33 cellular contexts compared by ENCODE assay signal in genomic region chr5:178267876-178268275, GRCh38. TPM values are rescaled to one million over a fixed set of nuclear protein-coding genes. Genes with fewer than 3 reads are reported as not detected.
A peak's percentile ranks its signal among the peaks of the same experiment; 100 is the strongest.
DNase-seq lines count a peak whose midpoint lies in the region; ATAC-seq, FAIRE-seq and TF ChIP-seq lines count a peak whose summit lies in the region.
"Had no signal": no experiment of that assay in that cellular context is flagged by ENCODE, and none has a peak within 500 bp of the region (broad histone marks: within the 10 kb centered on the region; RNA-seq: fewer than 3 reads in every experiment).

No MANE protein-coding gene starts in this region.

- no peak for FAIRE-seq in kidney (lab: Jason Lieb, UNC)
- FAIRE-seq: A204.1, A549, D721Med had no signal

- ATAC-seq in RWPE2 (ENCODE audit: low read depth): no peak
- ATAC-seq: A549; CD8-positive, alpha-beta T cell had no signal

- DNase-seq in RPMI8226 (peak; percentile 32), RWPE2 (ENCODE audit: low spot score) (peak; percentile 45), kidney (peak; percentile 34), posterior vena cava (ENCODE audit: low spot score) (no peak), LoVo (ENCODE audit: low spot score) (no peak)
- no peak for DNase-seq in activated CD4-positive, alpha-beta T cell treated with anti-CD3 and anti-CD28 coated beads, Interleukin-2, amount 50 U/mL, for 1 hour
- DNase-seq: 8988T; ACHN; AML-193; BE2C; C1 segment of cervical spinal cord; Caco-2; Calu3; CD4-positive, alpha-beta memory T cell; CD4-positive, alpha-beta T cell; CD4-positive, CD25-positive, alpha-beta regulatory T cell; CD8-positive, alpha-beta memory T cell; CD8-positive, alpha-beta T cell; COR-L47; DMS 273 treated with DMSO at 0.1 percent for 48 hours; DMS153; DMS53; DMS79; DMS79 treated with DMSO at 0.1 percent for 48 hours; DND-41; EL had no signal

- intact Hi-C loops in kidney (cut with DNase I) (no loop called here), posterior vena cava (cut with DNase I) (no loop called here)

- H3K9ac ChIP-seq in kidney (ENCODE audit: low read length in 2 of 2): no peak overlapping the region
- H3K9ac ChIP-seq: BLaER1; BLaER1 treated with 17β-estradiol and CSF1 and Interleukin-3, amounts not matched to agents 10 nM and 100 nM had no signal

- H3K4me3 ChIP-seq in RWPE2 (ENCODE audit: severe bottlenecking) (no peak overlapping the region), kidney (ENCODE audit: low read length in 2 of 2) (no peak overlapping the region)
- H3K4me3 ChIP-seq: A549; BLaER1; BLaER1 treated with 17β-estradiol and CSF1 and Interleukin-3, amounts not matched to agents 10 nM and 100 nM had no signal

- no peak overlapping the region for H3K27ac ChIP-seq in RWPE2 (ENCODE audit: poor library complexity, severe bottlenecking)
- H3K27ac ChIP-seq in kidney (ENCODE audit: low read depth in 2 of 2, low read length in 2 of 2): no peak overlapping the region
- H3K27ac ChIP-seq: 22Rv1; A549; BLaER1; BLaER1 treated with 17β-estradiol and CSF1 and Interleukin-3, amounts not matched to agents 10 nM and 100 nM; C4-2B had no signal

- no peaks in the 10 kb centered on the region for H3K4me1 ChIP-seq in RWPE2 (ENCODE audit: insufficient read depth, poor library complexity, severe bottlenecking)
- H3K4me1 ChIP-seq in kidney (ENCODE audit: control insufficient read depth in 1 of 2, insufficient read depth in 1 of 2, low read depth in 1 of 2, low read length in 2 of 2): no peaks in the 10 kb centered on the region
- H3K4me1 ChIP-seq: A549, BE2C, Caco-2 had no signal

- H3K36me3 ChIP-seq in RWPE2 (ENCODE audit: low read depth) (no peaks in the 10 kb centered on the region), kidney (ENCODE audit: control insufficient read depth in 1 of 2, insufficient read depth in 2 of 2, low read length in 2 of 2) (no peaks in the 10 kb centered on the region)
- H3K36me3 ChIP-seq: BE2C; BLaER1; BLaER1 treated with 17β-estradiol and CSF1 and Interleukin-3, amounts not matched to agents 10 nM and 100 nM had no signal

- H3K27me3 ChIP-seq in RWPE2 (ENCODE audit: insufficient read depth, poor library complexity, severe bottlenecking): no peaks in the 10 kb centered on the region
- H3K27me3 ChIP-seq: BE2C; BLaER1; BLaER1 treated with 17β-estradiol and CSF1 and Interleukin-3, amounts not matched to agents 10 nM and 100 nM had no signal

- H3K9me3 ChIP-seq in RWPE2 (ENCODE audit: severe bottlenecking) (no peaks in the 10 kb centered on the region), kidney (ENCODE audit: control insufficient read depth in 1 of 2, low read length in 2 of 2) (no peaks in the 10 kb centered on the region)
- H3K9me3 ChIP-seq: A549; BE2C; BLaER1; BLaER1 treated with 17β-estradiol and CSF1 and Interleukin-3, amounts not matched to agents 10 nM and 100 nM; Caco-2 had no signal

- TF ChIP-seq CTCF in RWPE2 (IDR thresholded peaks at IDR 0.05; ENCODE audit: poor library complexity, severe bottlenecking) (no peak), kidney (IDR thresholded peaks at IDR 0.05; ENCODE audit: borderline replicate concordance, extremely low read depth, insufficient read depth) (no peak)

RNA-seq across cellular contexts. Expression of gene PHYKPL, which starts 35.3 kb away (rescaled TPM):
- 116 TPM for total RNA-seq in kidney
- 35.3 TPM for polyA plus RNA-seq in kidney (ENCODE audit: insufficient read depth, low read depth, low replicate concordance)
- 10 to 100 TPM; 54.0 to 68.6 TPM for total RNA-seq in posterior vena cava

Comparison
In these comparisons a context has a peak if more than half of its experiments do, and no peak if none do; other contexts are left out.
1. DNase-seq: peak in RPMI8226 (single experiment), RWPE2 (single experiment) and kidney (single experiment); none in activated CD4-positive, alpha-beta T cell treated with anti-CD3 and anti-CD28 coated beads, Interleukin-2, amount 50 U/mL, for 1 hour (single experiment), posterior vena cava (single experiment) and LoVo (single experiment).